ENCODE assay signal across 8 cellular contexts in genomic region chr1:156444407-156445001, GRCh38. TPM values are rescaled to one million over a fixed set of nuclear protein-coding genes. Genes with fewer than 3 reads are reported as not detected.
DNase-seq lines count a peak whose midpoint lies in the region; ATAC-seq and TF ChIP-seq lines count a peak whose summit lies in the region.

No MANE protein-coding gene starts in this region.

- in situ Hi-C loops in brain microvascular endothelial cell (cut with HindIII; ENCODE audit: low pct_ligation_motif_present, low sequenced_read_pairs) = no loop called here

- no peak overlapping the region for H3K27ac Mint-ChIP-seq in neural progenitor cell

- H3K4me3 ChIP-seq in brain microvascular endothelial cell (ENCODE audit: low read depth, low read length) = no peak overlapping the region
- no peak overlapping the region for H3K4me3 ChIP-seq in neural progenitor cell

- TF ChIP-seq CTCF in brain microvascular endothelial cell (IDR thresholded peaks at IDR 0.05; ENCODE audit: low read depth, low read length, missing control alignments) = peak; percentile 56
- peak; percentile 79 for TF ChIP-seq CTCF in neural progenitor cell (IDR thresholded peaks at IDR 0.05)

- H3K27ac ChIP-seq in brain microvascular endothelial cell = no peak overlapping the region
- H3K27ac ChIP-seq in neural progenitor cell = no peak overlapping the region

- peaks cover 15% of the 10 kb centered on the region for H3K4me1 ChIP-seq in neural progenitor cell

- H4K20me1 ChIP-seq in neural progenitor cell (ENCODE audit: low read depth) = peaks cover 48% of the 10 kb centered on the region

- H3K79me2 ChIP-seq in neural progenitor cell (ENCODE audit: low read depth) = no peaks in the 10 kb centered on the region

- H3K9me3 Mint-ChIP-seq in neural progenitor cell = no peaks in the 10 kb centered on the region

- no peak overlapping the region for H3K4me2 ChIP-seq in neural progenitor cell

- H3K4me1 Mint-ChIP-seq in neural progenitor cell = peaks cover 25% of the 10 kb centered on the region

- H3K27me3 ChIP-seq in brain microvascular endothelial cell (replicated peaks) (peaks cover 46% of the 10 kb centered on the region), neural progenitor cell (peaks cover 98% of the 10 kb centered on the region)

- H3F3A ChIP-seq in neural progenitor cell (ENCODE audit: low read depth) = peaks cover 24% of the 10 kb centered on the region

- no peaks in the 10 kb centered on the region for H3K36me3 Mint-ChIP-seq in neural progenitor cell

- H2AFZ ChIP-seq in neural progenitor cell (replicated peaks) = no peak overlapping the region

- H3K9ac ChIP-seq in neural progenitor cell = no peak overlapping the region

- H3K27me3 Mint-ChIP-seq in neural progenitor cell (ENCODE audit: insufficient read depth, low read depth) = peaks cover 67% of the 10 kb centered on the region

- DNase-seq in stimulated activated CD4-positive, alpha-beta T cell treated with anti-CD3 and anti-CD28 coated beads, Interleukin-1b, Interleukin-23, amount 100 ng/mL, for 48 hours = peak; percentile 28
- DNase-seq in stimulated activated CD4-positive, alpha-beta T cell treated with anti-CD3 and anti-CD28 coated beads, Interleukin-12 subunit alpha, Interleukin-12 subunit beta, amount 100 ng/mL, for 4 hours = no peak
- DNase-seq in NCI-H82 (lab: John Stamatoyannopoulos, UW) = peak; percentile 88
- DNase-seq in brain microvascular endothelial cell = peak; percentile 24
- peak; percentile 83 for DNase-seq in neural progenitor cell (ENCODE audit: low spot score)
- no peak for DNase-seq in occipital lobe (lab: John Stamatoyannopoulos, UW)
- DNase-seq in NCI-H128 (lab: John Stamatoyannopoulos, UW; ENCODE audit: unreplicated experiment) = no peak

- ATAC-seq in GM19455 (IDR thresholded peaks at IDR 0.05; ENCODE audit: unreplicated experiment) = no peak

- H3K9me3 ChIP-seq in neural progenitor cell (ENCODE audit: low read depth) = no peaks in the 10 kb centered on the region

- no peak overlapping the region for H3K4me3 Mint-ChIP-seq in neural progenitor cell

- H3K36me3 ChIP-seq in brain microvascular endothelial cell (replicated peaks) (no peaks in the 10 kb centered on the region), neural progenitor cell (no peaks in the 10 kb centered on the region)

RNA-seq across cellular contexts. Expression of gene MEF2D, which starts 56.1 kb away (rescaled TPM):
- total RNA-seq in neural progenitor cell (ENCODE audit: low replicate concordance) = 1.8 and 7.1 TPM in 2 replicates
- total RNA-seq in occipital lobe = 3.7 TPM

Comparison
In these comparisons a context has a peak if more than half of its experiments do, and no peak if none do; other contexts are left out.
1. DNase-seq: peak in stimulated activated CD4-positive, alpha-beta T cell treated with anti-CD3 and anti-CD28 coated beads, Interleukin-1b, Interleukin-23, amount 100 ng/mL, for 48 hours (single experiment), NCI-H82 (single experiment), brain microvascular endothelial cell (single experiment) and neural progenitor cell (single experiment); none in stimulated activated CD4-positive, alpha-beta T cell treated with anti-CD3 and anti-CD28 coated beads, Interleukin-12 subunit alpha, Interleukin-12 subunit beta, amount 100 ng/mL, for 4 hours (single experiment), occipital lobe (single experiment) and NCI-H128 (single experiment).